1 cellular context compared by ENCODE assay signal in the genomic region with DNA sequence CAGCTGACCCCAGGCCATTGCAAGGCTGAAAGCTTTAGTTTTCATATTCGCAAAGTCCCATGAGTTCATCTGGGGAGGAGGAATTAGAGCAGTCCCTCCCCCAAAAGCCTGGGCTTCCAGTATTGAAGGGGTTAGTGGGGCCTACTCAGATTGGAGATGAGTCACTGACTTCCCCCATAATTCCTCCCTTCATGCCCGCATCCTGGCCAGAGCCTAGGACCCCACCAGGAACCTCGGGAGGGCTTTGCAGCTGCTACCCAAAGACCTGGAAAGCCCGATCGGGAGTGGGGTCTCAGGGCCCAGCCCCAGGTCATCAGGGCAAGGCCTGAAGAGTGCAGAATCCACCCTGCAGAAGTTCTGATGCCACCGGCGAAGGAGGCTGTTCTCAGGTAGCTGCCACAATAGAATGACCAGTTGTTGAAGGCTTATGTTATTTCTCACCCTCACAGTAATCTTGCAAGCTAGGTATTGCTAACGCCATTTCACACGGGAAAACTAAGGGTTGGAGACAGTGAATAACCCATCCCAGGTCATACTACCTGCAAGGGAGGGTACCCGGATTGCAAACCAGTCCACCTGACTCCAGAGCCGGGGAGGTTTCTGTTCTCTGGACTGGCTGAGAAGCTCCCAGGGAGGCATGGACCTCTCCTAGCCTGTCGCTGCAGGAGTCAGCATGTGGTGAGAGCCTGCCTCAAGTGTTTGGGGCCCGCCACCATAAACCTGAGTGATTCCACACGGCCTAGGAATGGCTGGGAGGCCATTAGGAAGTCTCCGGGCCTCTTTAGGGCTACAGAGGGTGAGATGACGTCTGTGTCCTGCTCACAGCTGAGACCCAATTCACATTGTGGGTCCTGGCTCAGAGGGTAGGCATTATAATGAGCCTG.
TF ChIP-seq lines count a peak whose summit lies in the region.

No MANE protein-coding gene starts in this region.

TF ChIP-seq in HCT116, 20 proteins besides CTCF, POLR2A, EP300 and RAD21 (continued from another document):
- TF ChIP-seq, protein P1, sequence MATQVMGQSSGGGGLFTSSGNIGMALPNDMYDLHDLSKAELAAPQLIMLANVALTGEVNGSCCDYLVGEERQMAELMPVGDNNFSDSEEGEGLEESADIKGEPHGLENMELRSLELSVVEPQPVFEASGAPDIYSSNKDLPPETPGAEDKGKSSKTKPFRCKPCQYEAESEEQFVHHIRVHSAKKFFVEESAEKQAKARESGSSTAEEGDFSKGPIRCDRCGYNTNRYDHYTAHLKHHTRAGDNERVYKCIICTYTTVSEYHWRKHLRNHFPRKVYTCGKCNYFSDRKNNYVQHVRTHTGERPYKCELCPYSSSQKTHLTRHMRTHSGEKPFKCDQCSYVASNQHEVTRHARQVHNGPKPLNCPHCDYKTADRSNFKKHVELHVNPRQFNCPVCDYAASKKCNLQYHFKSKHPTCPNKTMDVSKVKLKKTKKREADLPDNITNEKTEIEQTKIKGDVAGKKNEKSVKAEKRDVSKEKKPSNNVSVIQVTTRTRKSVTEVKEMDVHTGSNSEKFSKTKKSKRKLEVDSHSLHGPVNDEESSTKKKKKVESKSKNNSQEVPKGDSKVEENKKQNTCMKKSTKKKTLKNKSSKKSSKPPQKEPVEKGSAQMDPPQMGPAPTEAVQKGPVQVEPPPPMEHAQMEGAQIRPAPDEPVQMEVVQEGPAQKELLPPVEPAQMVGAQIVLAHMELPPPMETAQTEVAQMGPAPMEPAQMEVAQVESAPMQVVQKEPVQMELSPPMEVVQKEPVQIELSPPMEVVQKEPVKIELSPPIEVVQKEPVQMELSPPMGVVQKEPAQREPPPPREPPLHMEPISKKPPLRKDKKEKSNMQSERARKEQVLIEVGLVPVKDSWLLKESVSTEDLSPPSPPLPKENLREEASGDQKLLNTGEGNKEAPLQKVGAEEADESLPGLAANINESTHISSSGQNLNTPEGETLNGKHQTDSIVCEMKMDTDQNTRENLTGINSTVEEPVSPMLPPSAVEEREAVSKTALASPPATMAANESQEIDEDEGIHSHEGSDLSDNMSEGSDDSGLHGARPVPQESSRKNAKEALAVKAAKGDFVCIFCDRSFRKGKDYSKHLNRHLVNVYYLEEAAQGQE (IDR thresholded peaks at IDR 0.05; ENCODE audit: low read depth): no peak
- no peak for TF ChIP-seq SP1 (IDR thresholded peaks at IDR 0.05; ENCODE audit: low read depth)
- no peak for TF ChIP-seq EGR1 (IDR thresholded peaks at IDR 0.05; ENCODE audit: low read depth)
- TF ChIP-seq CEBPB (IDR thresholded peaks at IDR 0.05; ENCODE audit: low read depth): no peak
- TF ChIP-seq EZH2 (IDR thresholded peaks at IDR 0.05): no peak
- TF ChIP-seq POLR2AphosphoS5 (IDR thresholded peaks at IDR 0.05; ENCODE audit: low read depth, low read length): no peak
- TF ChIP-seq ZNF274 (IDR thresholded peaks at IDR 0.05; ENCODE audit: low read depth, low read length): no peak
- TF ChIP-seq TCF7L2 (IDR thresholded peaks at IDR 0.05; ENCODE audit: borderline replicate concordance, extremely low read depth, insufficient read depth, insufficient read length): no peak
